Comparison of ENCODE assay signal across 19 cellular contexts in genomic region chr5:36396640-36397039, GRCh38.
A peak's percentile ranks its signal among the peaks of the same experiment; 100 is the strongest.
DNase-seq lines count a peak whose midpoint lies in the region; ATAC-seq, FAIRE-seq and TF ChIP-seq lines count a peak whose summit lies in the region.
"Had no signal": no experiment of that assay in that cellular context is flagged by ENCODE, and none has a peak within 500 bp of the region (broad histone marks: within the 10 kb centered on the region; RNA-seq: fewer than 3 reads in every experiment).

No MANE protein-coding gene starts in this region.

- H3K27ac ChIP-seq in BLaER1 (peak overlapping the region; percentile 95), IMR-90 (ENCODE audit: insufficient read depth, low read length) (no peak overlapping the region), K562 (ENCODE audit: extremely low read depth, low read depth, low read length) (no peak overlapping the region), stomach (no peak overlapping the region), H9 (ENCODE audit: insufficient read length, low read depth, low read length) (no peak overlapping the region)
- H3K27ac ChIP-seq: coronary artery had no signal

- no peaks in the 10 kb centered on the region for H3K27me3 ChIP-seq in BLaER1
- peaks cover 6% of the 10 kb centered on the region for H3K27me3 ChIP-seq in IMR-90 (ENCODE audit: control insufficient read depth, insufficient read depth, low read length)
- 0 out of 5 replicates have a peak, but pooled peaks cover 0 to 5% of the 10 kb centered on the region in 2 experiments for H3K27me3 ChIP-seq in K562 (ENCODE audit: control insufficient read depth in 2 of 2, insufficient read depth in 2 of 2, low read length in 2 of 2)
- no peaks in the 10 kb centered on the region for H3K27me3 ChIP-seq in stomach
- H3K27me3 ChIP-seq in H9 (ENCODE audit: insufficient read depth, low read length) = 0 out of 2 replicates have a peak, but pooled peaks cover 2% of the 10 kb centered on the region

- no peak overlapping the region for H4K91ac ChIP-seq in IMR-90 (ENCODE audit: insufficient read depth, low read depth, low read length)
- no peak overlapping the region for H4K91ac ChIP-seq in H9 (ENCODE audit: insufficient read length, low read depth, low read length)

- H2BK120ac ChIP-seq in IMR-90 (ENCODE audit: low read depth, low read length) = no peak overlapping the region
- no peak overlapping the region for H2BK120ac ChIP-seq in H9 (ENCODE audit: low read depth, low read length, poor library complexity, severe bottlenecking)

- H2BK12ac ChIP-seq in H9 (ENCODE audit: insufficient read length, low read depth, low read length) = no peak overlapping the region

- H3K4me1 Mint-ChIP-seq in H9 = peaks cover 6 to 10% of the 10 kb centered on the region in 2 experiments

- no peak overlapping the region for H3T11ph ChIP-seq in H9 (ENCODE audit: low read length)

- TF ChIP-seq EP300 in K562 (IDR thresholded peaks at IDR 0.05; ENCODE audit: low read length) (no peak), stomach (IDR thresholded peaks at IDR 0.05) (no peak)

- H2AK9ac ChIP-seq in IMR-90 (replicated peaks; ENCODE audit: low read depth, low read length, poor library complexity) = no peak overlapping the region

- no peaks in the 10 kb centered on the region for H3K23me2 ChIP-seq in H9 (ENCODE audit: insufficient read length, low read depth, low read length, poor library complexity, severe bottlenecking)

- H3K9me1 ChIP-seq in IMR-90 (ENCODE audit: insufficient read depth, low read length) (no peaks in the 10 kb centered on the region), K562 (ENCODE audit: control insufficient read depth, insufficient read depth, low read length) (no peaks in the 10 kb centered on the region)

- H3K4me2 ChIP-seq in BLaER1 (peak overlapping the region; percentile 86), IMR-90 (ENCODE audit: low read depth, low read length) (no peak overlapping the region), K562 (ENCODE audit: insufficient read depth, low read length) (no peak overlapping the region), H9 (ENCODE audit: insufficient read depth, insufficient read length, low read length) (no peak overlapping the region)

- no peaks in the 10 kb centered on the region for H3K9me3 Mint-ChIP-seq in H9
- H3K9me3 Mint-ChIP-seq: CD4-positive, alpha-beta T cell; endodermal cell had no signal

- no peak overlapping the region for H4K8ac ChIP-seq in IMR-90 (ENCODE audit: low read depth in 2 of 2, low read length in 2 of 2)
- H4K8ac ChIP-seq in H9 (replicated peaks; ENCODE audit: insufficient read length, low read depth, low read length) = no peak overlapping the region

- in situ Hi-C loops in IMR-90 (cut with MboI; ENCODE audit: low sequenced_read_pairs) (no loop called here), K562 (cut with MboI) (no loop called here)

- no peak for FAIRE-seq in K562 (lab: Jason Lieb, UNC)
- FAIRE-seq: H54, TTC549 had no signal

- H3K4me3 Mint-ChIP-seq in H9 = no peak overlapping the region
- H3K4me3 Mint-ChIP-seq: activated naive CD8-positive, alpha-beta T cell; CD4-positive, alpha-beta T cell; endodermal cell had no signal

- H2AFZ ChIP-seq in IMR-90 (replicated peaks; ENCODE audit: low read length, poor library complexity) (no peak overlapping the region), K562 (ENCODE audit: low read depth, low read length) (no peak overlapping the region), H9 (ENCODE audit: low read length) (no peak overlapping the region)

- H3K4ac ChIP-seq in IMR-90 (ENCODE audit: low read depth, low read length) (no peak overlapping the region), H9 (ENCODE audit: low read depth, low read length) (no peak overlapping the region)

- H3K79me2 ChIP-seq in K562 (ENCODE audit: control insufficient read depth, insufficient read depth, low read length) (no peaks in the 10 kb centered on the region), H9 (ENCODE audit: insufficient read depth, low read length) (no peaks in the 10 kb centered on the region)

- H4K20me1 ChIP-seq in BLaER1 = no peaks in the 10 kb centered on the region
- no peaks in the 10 kb centered on the region for H4K20me1 ChIP-seq in IMR-90 (ENCODE audit: insufficient read depth, low read length)
- H4K20me1 ChIP-seq in K562 (replicated peaks; ENCODE audit: control insufficient read depth, insufficient read depth, low read length) = no peaks in the 10 kb centered on the region
- no peaks in the 10 kb centered on the region for H4K20me1 ChIP-seq in H9 (ENCODE audit: control insufficient read depth, insufficient read depth, insufficient read length)

- H3K23ac ChIP-seq in IMR-90 (ENCODE audit: low read depth, low read length) (no peak overlapping the region), H9 (ENCODE audit: insufficient read length, low read depth, low read length) (no peak overlapping the region)

- TF ChIP-seq RAD21 in IMR-90 (IDR thresholded peaks at IDR 0.05; ENCODE audit: low read length) (no peak), K562 (CRISPR knock-in tag; conservative IDR thresholded peaks at IDR 0.05 in 1 of 2, IDR thresholded peaks at IDR 0.05 in 1 of 2) (no peak)

- no peak overlapping the region for H3K18ac ChIP-seq in IMR-90 (ENCODE audit: low read depth, low read length)
- no peak overlapping the region for H3K18ac ChIP-seq in H9 (ENCODE audit: insufficient read length, low read depth, low read length)

- TF ChIP-seq CTCF in IMR-90 (conservative IDR thresholded peaks at IDR 0.05; ENCODE audit: low read depth, low read length) = no peak
- TF ChIP-seq CTCF in K562 (IDR thresholded peaks at IDR 0.05 in 2 of 3, conservative IDR thresholded peaks at IDR 0.05 in 1 of 3; ENCODE audit: insufficient read depth in 2 of 3, low read depth in 1 of 3, low read length in 3 of 3) = no peak
- no peak for TF ChIP-seq CTCF in stomach (IDR thresholded peaks at IDR 0.05)
- no peak for TF ChIP-seq CTCF in H9 (conservative IDR thresholded peaks at IDR 0.05)

- H3K27ac Mint-ChIP-seq in H9 = no peak overlapping the region
- H3K27ac Mint-ChIP-seq: activated naive CD8-positive, alpha-beta T cell; CD4-positive, alpha-beta T cell; endodermal cell had no signal

- H3K14ac ChIP-seq in IMR-90 (replicated peaks; ENCODE audit: low read depth, low read length) (no peak overlapping the region), H9 (ENCODE audit: insufficient read depth, low read length) (no peak overlapping the region)

- POLR2A ChIA-PET in IMR-90 (lab: Charles Lee; ENCODE audit: unreplicated experiment) = no interaction called here
- POLR2A ChIA-PET in K562 (lab: Yijun Ruan, JAX) = no interaction called here

- ATAC-seq in IMR-90 (ENCODE audit: low read depth) (no peak; the same call in 1 of the 2 replicates), K562 (no peak)

- H3K36me3 Mint-ChIP-seq in H9 (ENCODE audit: insufficient read depth in 1 of 3, low read depth in 3 of 3) = no peaks in the 10 kb centered on the region
- H3K36me3 Mint-ChIP-seq: activated naive CD8-positive, alpha-beta T cell had no signal

- H2BK20ac ChIP-seq in IMR-90 (ENCODE audit: low read depth, low read length) (no peak overlapping the region), H9 (ENCODE audit: low read depth, low read length, poor library complexity, severe bottlenecking) (no peak overlapping the region)

- H3K4me3 ChIP-seq in BLaER1 = no peak overlapping the region
- no peak overlapping the region for H3K4me3 ChIP-seq in IMR-90 (ENCODE audit: insufficient read depth, low read depth, low read length)
- no peak overlapping the region for H3K4me3 ChIP-seq in K562
- no peak overlapping the region for H3K4me3 ChIP-seq in stomach
- H3K4me3 ChIP-seq: coronary artery had no signal

- H4K5ac ChIP-seq in IMR-90 (ENCODE audit: low read depth, low read length) (no peak overlapping the region), H9 (ENCODE audit: insufficient read length, low read depth, low read length) (no peak overlapping the region)

- intact Hi-C loops in IMR-90 (cut with micrococcal nuclease) (loop anchor here (5.0 to 10.0 kb wide), 2 partner anchors 129 to 222 kb away; no protein-coding TSS in a partner anchor), K562 (cut with micrococcal nuclease) (loop anchor here (5.0 to 10.0 kb wide), 5 partner anchors 84 to 334 kb away; no protein-coding TSS in a partner anchor), cardiac septum (cut with DNase I) (no loop called here), stomach (cut with DNase I; ENCODE audit: low total_unique reads) (no loop called here)

- no peak overlapping the region for H2BK5ac ChIP-seq in IMR-90 (ENCODE audit: low read depth, low read length, poor library complexity, severe bottlenecking)
- H2BK5ac ChIP-seq in H9 (ENCODE audit: insufficient read length, low read length) = no peak overlapping the region

- H3K79me1 ChIP-seq in IMR-90 (ENCODE audit: low read depth in 1 of 2, low read length in 2 of 2) (no peaks in the 10 kb centered on the region), H9 (ENCODE audit: insufficient read depth, low read depth, low read length, poor library complexity, severe bottlenecking) (no peaks in the 10 kb centered on the region)

- no peak overlapping the region for H2BK15ac ChIP-seq in IMR-90 (ENCODE audit: low read depth, low read length)
- H2BK15ac ChIP-seq in H9 (ENCODE audit: low read depth, low read length) = no peak overlapping the region

- no peak overlapping the region for H2AK5ac ChIP-seq in IMR-90 (ENCODE audit: low read depth, low read length)
- H2AK5ac ChIP-seq in H9 (ENCODE audit: insufficient read length, low read length) = no peak overlapping the region

- peak; percentile 26 for DNase-seq in IMR-90
- DNase-seq in K562 (ENCODE audit: extremely low read depth in 1 of 4, low spot score in 3 of 4) = no peak
- DNase-seq in left kidney (ENCODE audit: low read depth, low spot score) = peak; percentile 9
- DNase-seq in cardiac septum (ENCODE audit: low spot score) = no peak
- DNase-seq in activated CD4-positive, alpha-beta T cell treated with anti-CD3 and anti-CD28 coated beads, Interleukin-2, amount 50 U/mL, for 4 hours = no peak
- no peak for DNase-seq in stomach
- no peak for DNase-seq in H9
- DNase-seq: CD4-positive, alpha-beta T cell; endodermal cell; mammary epithelial cell; NCI-H1436; NCI-H748 treated with DMSO at 0.1 percent for 48 hours; nucleus accumbens; Right ventricle myocardium superior had no signal

- H3K9ac ChIP-seq in BLaER1 (peak overlapping the region; percentile 67; the same call in 1 of the 2 replicates), IMR-90 (ENCODE audit: low read depth, low read length) (no peak overlapping the region), K562 (ENCODE audit: insufficient read depth in 1 of 2, low read depth in 2 of 2, low read length in 2 of 2) (no peak overlapping the region), H9 (ENCODE audit: extremely low read depth, insufficient read length, low read length) (no peak overlapping the region)

- dilution Hi-C loops in IMR-90 (cut with HindIII; ENCODE audit: low sequenced_read_pairs, unreplicated experiment) = no loop called here

- H3K4me1 ChIP-seq in BLaER1 (peaks cover 99% of the 10 kb centered on the region), IMR-90 (ENCODE audit: control insufficient read depth, insufficient read depth, low read length) (no peaks in the 10 kb centered on the region), K562 (replicated peaks in 1 of 2; ENCODE audit: control insufficient read depth in 2 of 2, insufficient read depth in 2 of 2, low read length in 2 of 2) (no peaks in the 10 kb centered on the region), stomach (peaks cover 0 to 20% (median 8%) of the 10 kb centered on the region in 4 donors), H9 (ENCODE audit: insufficient read depth, low read length) (no peaks in the 10 kb centered on the region; the same call in 1 of the 2 replicates)

- TF ChIP-seq POLR2A in IMR-90 (IDR thresholded peaks at IDR 0.05; ENCODE audit: low read depth, low read length) = no peak
- TF ChIP-seq POLR2A in K562 (conservative IDR thresholded peaks at IDR 0.05) = no peak
- no peak for TF ChIP-seq POLR2A in stomach (IDR thresholded peaks at IDR 0.05)

- no peaks in the 10 kb centered on the region for H3K36me3 ChIP-seq in BLaER1
- no peaks in the 10 kb centered on the region for H3K36me3 ChIP-seq in IMR-90 (ENCODE audit: control insufficient read depth, insufficient read depth, low read length)
- H3K36me3 ChIP-seq in K562 (ENCODE audit: control insufficient read depth, insufficient read depth, low read length) = no peaks in the 10 kb centered on the region
- no peaks in the 10 kb centered on the region for H3K36me3 ChIP-seq in stomach

- H3K56ac ChIP-seq in IMR-90 (ENCODE audit: extremely low read depth, insufficient read depth, low read length) = no peak overlapping the region
- H3K56ac ChIP-seq in H9 (ENCODE audit: insufficient read length, low read depth, low read length) = no peak overlapping the region

- no TSS peak for BruUV-seq in IMR-90 (replicated peaks; lab: Mats Ljungman, UMichigan)
- BruUV-seq in K562 (replicated peaks; lab: Mats Ljungman, UMichigan) = no TSS peak

- no peaks in the 10 kb centered on the region; the same call in 1 of the 2 replicates for H3K27me3 Mint-ChIP-seq in H9 (ENCODE audit: low read depth)
- H3K27me3 Mint-ChIP-seq: activated naive CD8-positive, alpha-beta T cell had no signal

- CTCF ChIA-PET in IMR-90 (lab: Yijun Ruan, JAX) = no interaction called here
- CTCF ChIA-PET in K562 (lab: Yijun Ruan, JAX; ENCODE audit: low intra/inter-chr PET ratio) = no interaction called here

- H3K9me3 ChIP-seq in BLaER1 (no peaks in the 10 kb centered on the region), IMR-90 (ENCODE audit: control insufficient read depth, insufficient read depth, low read length) (no peaks in the 10 kb centered on the region), K562 (replicated peaks; ENCODE audit: control insufficient read depth, insufficient read depth, low read depth, low read length) (no peaks in the 10 kb centered on the region), stomach (no peaks in the 10 kb centered on the region), H9 (ENCODE audit: control insufficient read depth, low read depth, low read length) (no peaks in the 10 kb centered on the region)

- WGBS in IMR-90 (ENCODE audit: extremely low coverage in 2 of 2, insufficient read length in 1 of 2), 2 experiments = 0% methylated on average over 2 of the region's 3 CpGs; no CpG with 5 or more reads in 1 of the 2 experiments
- WGBS in K562 (ENCODE audit: insufficient coverage, low coverage, missing lambda C conversion rate) = 0% methylated on average over 3 of the region's 3 CpGs
- 10 to 33% (median 24%) methylated on average over 3 of the region's 3 CpGs for WGBS in stomach, 5 donors
- no CpG with 5 or more reads among the region's 3 CpGs for WGBS in H9 (ENCODE audit: extremely low coverage, insufficient read length, low lambda C conversion rate)

Comparison
In these comparisons a context has a peak if more than half of its experiments do, and no peak if none do; other contexts are left out.
1. DNase-seq: peak in IMR-90 (single experiment) and left kidney (single experiment); none in K562 (0 of 4), cardiac septum (single experiment), activated CD4-positive, alpha-beta T cell treated with anti-CD3 and anti-CD28 coated beads, Interleukin-2, amount 50 U/mL, for 4 hours (0 of 2), stomach (single experiment) and H9 (single experiment).
2. intact Hi-C loops: an anchor here in IMR-90 (5.0 to 10.0 kb wide) and K562 (5.0 to 10.0 kb wide); none called in cardiac septum and stomach.